Comparison of ENCODE assay signal across 16 cellular contexts in genomic region chr17:78790552-78790951, GRCh38. TPM values are rescaled to one million over a fixed set of nuclear protein-coding genes. Genes with fewer than 3 reads are reported as not detected.
DNase-seq lines count a peak whose midpoint lies in the region; ATAC-seq and TF ChIP-seq lines count a peak whose summit lies in the region.
"Had no signal": no experiment of that assay in that cellular context is flagged by ENCODE, and none has a peak within 500 bp of the region (broad histone marks: within the 10 kb centered on the region; RNA-seq: fewer than 3 reads in every experiment).

No MANE protein-coding gene starts in this region.

- ATAC-seq in GM18519 (IDR thresholded peaks at IDR 0.05; ENCODE audit: low FRiP score, unreplicated experiment), result no peak
- ATAC-seq: PC-3 had no signal

- H3K27me3 ChIP-seq in CD8-positive, alpha-beta memory T cell (ENCODE audit: insufficient read depth, low read length, poor library complexity, severe bottlenecking), result no peaks in the 10 kb centered on the region
- H3K27me3 ChIP-seq in esophagus (ENCODE audit: control insufficient read depth in 1 of 2, insufficient read depth in 2 of 2, low read length in 2 of 2) (no peaks in the 10 kb centered on the region), sigmoid colon (no peaks in the 10 kb centered on the region)

- peak overlapping the region in 2 of 7 donors; percentile 6 to 12 for H3K4me3 Mint-ChIP-seq in CD8-positive, alpha-beta memory T cell
- H3K4me3 Mint-ChIP-seq: T-helper 1 cell treated with Interleukin-12 subunit alpha and Interleukin-12 subunit beta and Interleukin-4 antibody, amounts not matched to agents 30 μg/mL and 1 μg/mL, for 36 hours had no signal

- POLR2A ChIA-PET in CD8-positive, alpha-beta memory T cell (lab: Charles Lee), result interaction anchor here (0.5 to 0.6 kb wide), 2 partner anchors 22 to 61 kb away, joined by 6 to 11 read pairs; no protein-coding TSS in a partner anchor

- H3K4me3 ChIP-seq in CD8-positive, alpha-beta memory T cell (ENCODE audit: low read length), result no peak overlapping the region
- H3K4me3 ChIP-seq in esophagus (ENCODE audit: low read depth in 1 of 2, low read length in 2 of 2), result no peak overlapping the region
- H3K4me3 ChIP-seq in sigmoid colon, result no peak overlapping the region

- intact Hi-C loops in sigmoid colon (cut with DNase I), result no loop called here

- peaks cover 53 to 69% (median 66%) of the 10 kb centered on the region in 3 donors for H3K4me1 Mint-ChIP-seq in CD8-positive, alpha-beta memory T cell

- peaks cover 17% of the 10 kb centered on the region for H3K36me3 ChIP-seq in CD8-positive, alpha-beta memory T cell (ENCODE audit: insufficient read depth, low read length)
- H3K36me3 ChIP-seq in esophagus (ENCODE audit: control insufficient read depth in 2 of 2, insufficient read depth in 2 of 2, low read length in 1 of 2), result peaks cover 0 to 12% of the 10 kb centered on the region in 2 donors
- peaks cover 6 to 28% (median 11%) of the 10 kb centered on the region in 4 donors for H3K36me3 ChIP-seq in sigmoid colon

- no peak for DNase-seq in CD8-positive, alpha-beta memory T cell
- DNase-seq in sigmoid colon (no peak), NCI-H524 (lab: John Stamatoyannopoulos, UW) (no peak), NCI-H2196 treated with DMSO at 0.1 percent for 48 hours (lab: John Stamatoyannopoulos, UW; ENCODE audit: unreplicated experiment) (no peak)
- DNase-seq in stimulated activated CD4-positive, alpha-beta T cell treated with anti-CD3 and anti-CD28 coated beads, Interleukin-15, amount 100 ng/mL, for 24 hours, result no peak
- DNase-seq: activated CD4-positive, alpha-beta T cell treated with anti-CD3 and anti-CD28 coated beads, Interleukin-2, amount 50 U/mL, for 1 hour; foreskin melanocyte; GDM1; NCI-H2227 treated with DMSO at 0.1 percent for 48 hours; PC-3; stimulated activated naive CD8-positive, alpha-beta T cell treated with anti-CD3 and anti-CD28 coated beads, Interleukin-15, amount 100 ng/mL, for 72 hours had no signal

- H3K27me3 Mint-ChIP-seq in CD8-positive, alpha-beta memory T cell, result peaks cover 0 to 3% of the 10 kb centered on the region in 2 donors
- H3K27me3 Mint-ChIP-seq: stimulated activated naive CD8-positive, alpha-beta T cell treated with anti-CD3 and anti-CD28 coated beads, Interleukin-15, amount 100 ng/mL, for 72 hours had no signal

- no peaks in the 10 kb centered on the region for H3K9me3 ChIP-seq in CD8-positive, alpha-beta memory T cell (ENCODE audit: low read length)
- H3K9me3 ChIP-seq in esophagus (ENCODE audit: control insufficient read depth in 2 of 2, insufficient read depth in 1 of 2, low read depth in 1 of 2, low read length in 1 of 2) (no peaks in the 10 kb centered on the region), sigmoid colon (no peaks in the 10 kb centered on the region)

- CTCF ChIA-PET in CD8-positive, alpha-beta memory T cell (lab: Charles Lee), result interaction anchor here (0.9 to 1.4 kb wide), 3 partner anchors 9 to 14 kb away, joined by 3 to 7 read pairs (median 3); no protein-coding TSS in a partner anchor

- H3K9me3 Mint-ChIP-seq in CD8-positive, alpha-beta memory T cell, result no peaks in the 10 kb centered on the region
- H3K9me3 Mint-ChIP-seq: stimulated activated naive CD8-positive, alpha-beta T cell treated with anti-CD3 and anti-CD28 coated beads, Interleukin-15, amount 100 ng/mL, for 72 hours; T-helper 1 cell treated with Interleukin-12 subunit alpha and Interleukin-12 subunit beta and Interleukin-4 antibody, amounts not matched to agents 30 μg/mL and 1 μg/mL, for 36 hours had no signal

- H3K27ac Mint-ChIP-seq in CD8-positive, alpha-beta memory T cell, result peak overlapping the region in 7 of 8 donors; percentile 50 to 88 (median 68)

- no peak overlapping the region for H3K27ac ChIP-seq in CD8-positive, alpha-beta memory T cell (ENCODE audit: low read depth, low read length)
- H3K27ac ChIP-seq in VCaP, result peak overlapping the region; percentile 71
- H3K27ac ChIP-seq in esophagus (ENCODE audit: low read depth in 2 of 2, low read length in 1 of 2), result peak overlapping the region; percentile 92 to 94
- H3K27ac ChIP-seq in sigmoid colon, result peak overlapping the region; percentile 42 to 64 (median 60)
- H3K27ac ChIP-seq: C4-2B had no signal

- no peak for TF ChIP-seq EP300 in sigmoid colon (IDR thresholded peaks at IDR 0.05)

- peaks cover 63% of the 10 kb centered on the region for H3K4me1 ChIP-seq in CD8-positive, alpha-beta memory T cell (ENCODE audit: insufficient read depth, low read length)
- H3K4me1 ChIP-seq in esophagus (ENCODE audit: control insufficient read depth in 2 of 2, insufficient read depth in 2 of 2, low read length in 1 of 2) (peaks cover 2 to 10% of the 10 kb centered on the region in 2 donors), sigmoid colon (peaks cover 0 to 24% (median 20%) of the 10 kb centered on the region in 4 donors)

- 85 to 86% methylated on average over 4 of the region's 4 CpGs for WGBS in esophagus, 2 donors
- 93 to 94% methylated on average over 4 of the region's 4 CpGs for WGBS in sigmoid colon, 2 donors

- TF ChIP-seq CTCF in VCaP (conservative IDR thresholded peaks at IDR 0.05), result no peak
- no peak for TF ChIP-seq CTCF in sigmoid colon (IDR thresholded peaks at IDR 0.05)

- TF ChIP-seq POLR2A in sigmoid colon (IDR thresholded peaks at IDR 0.05), result no peak

- H3K36me3 Mint-ChIP-seq in CD8-positive, alpha-beta memory T cell, result peaks cover 8 to 51% (median 16%) of the 10 kb centered on the region in 3 donors

RNA-seq across cellular contexts. Expression of gene CYTH1, which starts 8.5 kb away (rescaled TPM):
- 100 to 1,000 TPM; 115 to 129 TPM for total RNA-seq in CD8-positive, alpha-beta memory T cell
- polyA plus RNA-seq in CD8-positive, alpha-beta memory T cell, result 279 TPM
- 10 to 100 TPM; 36.0 to 52.8 TPM for polyA plus RNA-seq in esophagus
- total RNA-seq in sigmoid colon, result 10 to 100 TPM; 26.7 to 38.5 (median 35.2) TPM
- 10 to 100 TPM; 56.5 to 83.8 (median 64.3) TPM for polyA plus RNA-seq in sigmoid colon

RNA-seq across cellular contexts. Expression of gene USP36, which starts 50.1 kb away (rescaled TPM):
- total RNA-seq in CD8-positive, alpha-beta memory T cell, result 100 to 1,000 TPM; 118 to 122 TPM
- 43.2 TPM for polyA plus RNA-seq in CD8-positive, alpha-beta memory T cell
- 10 to 100 TPM; 17.0 to 17.6 TPM for polyA plus RNA-seq in esophagus
- 10 to 100 TPM; 18.5 to 49.3 (median 35.9) TPM for total RNA-seq in sigmoid colon
- polyA plus RNA-seq in sigmoid colon, result 10 to 100 TPM in 2 of 3 donors, 1 to 10 TPM in 1; 6.7 to 28.6 (median 13.8) TPM
